27 cellular contexts compared by ENCODE assay signal in genomic region chr1:46445773-46446256, GRCh38. TPM values are rescaled to one million over a fixed set of nuclear protein-coding genes. Genes with fewer than 3 reads are reported as not detected.
DNase-seq lines count a peak whose midpoint lies in the region; TF ChIP-seq lines count a peak whose summit lies in the region.
"Had no signal": no experiment of that assay in that cellular context is flagged by ENCODE, and none has a peak within 500 bp of the region (broad histone marks: within the 10 kb centered on the region; RNA-seq: fewer than 3 reads in every experiment).

No MANE protein-coding gene starts in this region.

- H2BK15ac ChIP-seq in neuronal stem cell (ENCODE audit: low read length), result no peak overlapping the region

- no peaks in the 10 kb centered on the region for H3K9me3 ChIP-seq in endodermal cell (ENCODE audit: control insufficient read depth, low read length)
- H3K9me3 ChIP-seq in transverse colon, result no peaks in the 10 kb centered on the region
- no peaks in the 10 kb centered on the region for H3K9me3 ChIP-seq in neuronal stem cell (replicated peaks in 1 of 2; ENCODE audit: control insufficient read depth in 2 of 2, insufficient read depth in 1 of 2, low read depth in 1 of 2, low read length in 2 of 2)
- H3K9me3 ChIP-seq: gastrocnemius medialis, prostate gland had no signal

- TF ChIP-seq EP300 in transverse colon (IDR thresholded peaks at IDR 0.05; ENCODE audit: low read depth), result no peak

- H3K4me3 ChIP-seq in AG09309 (ENCODE audit: control insufficient read depth, low read depth, low read length), result no peak overlapping the region
- no peak overlapping the region for H3K4me3 ChIP-seq in GM06990 (replicated peaks; ENCODE audit: low read depth, low read length)
- no peak overlapping the region for H3K4me3 ChIP-seq in endodermal cell (ENCODE audit: low read length)
- no peak overlapping the region for H3K4me3 ChIP-seq in transverse colon
- H3K4me3 ChIP-seq in neuronal stem cell (ENCODE audit: low read length in 2 of 2), result no peak overlapping the region
- H3K4me3 ChIP-seq: gastrocnemius medialis, prostate gland had no signal

- H2BK12ac ChIP-seq in neuronal stem cell (ENCODE audit: low read length), result no peak overlapping the region

- 57 to 67% methylated on average over 2 to 3 of the region's 3 CpGs for WGBS in endodermal cell (ENCODE audit: insufficient coverage in 1 of 2, insufficient read length in 1 of 2), 2 experiments
- WGBS in transverse colon (ENCODE audit: low coverage in 1 of 2), 2 donors, result 62% methylated on average over 3 of the region's 3 CpGs; no CpG with 5 or more reads in 1 of the 2 donors
- no CpG with 5 or more reads among the region's 3 CpGs for WGBS in neuronal stem cell (ENCODE audit: extremely low coverage in 2 of 2, insufficient read length in 2 of 2, insufficient replicate concordance in 1 of 2), 2 donors

- H3K9ac ChIP-seq in endodermal cell (ENCODE audit: extremely low read depth, low read length, poor library complexity, severe bottlenecking) (no peak overlapping the region), neuronal stem cell (ENCODE audit: low read depth, low read length, poor library complexity) (no peak overlapping the region)

- H3K4me1 Mint-ChIP-seq in endodermal cell, result peaks cover 34% of the 10 kb centered on the region

- H3K27me3 ChIP-seq in GM06990 (replicated peaks; ENCODE audit: control insufficient read depth, insufficient read depth, low read length) (peaks cover 7% of the 10 kb centered on the region), endodermal cell (ENCODE audit: control insufficient read depth, insufficient read depth, low read length, poor library complexity, severe bottlenecking) (peaks cover 81% of the 10 kb centered on the region), transverse colon (peaks cover 57% of the 10 kb centered on the region), neuronal stem cell (ENCODE audit: control insufficient read depth in 3 of 3, insufficient read depth in 3 of 3, low read depth in 1 of 3, low read length in 3 of 3) (peaks cover 23 to 72% (median 53%) of the 10 kb centered on the region in 3 experiments)

- no peak overlapping the region for H3K4me2 ChIP-seq in neuronal stem cell (ENCODE audit: insufficient read depth, low read length, poor library complexity, severe bottlenecking)

- no peak overlapping the region for H4K91ac ChIP-seq in neuronal stem cell (ENCODE audit: low read depth, low read length, poor library complexity)

- H3K18ac ChIP-seq in neuronal stem cell (ENCODE audit: low read length), result no peak overlapping the region

- no peak overlapping the region for H2BK120ac ChIP-seq in neuronal stem cell (ENCODE audit: low read depth, low read length)

- H3K4me3 Mint-ChIP-seq in endodermal cell, result no peak overlapping the region
- H3K4me3 Mint-ChIP-seq: activated CD8-positive, alpha-beta T cell treated with anti-CD3 and anti-CD28 coated beads for 36 hours; CD8-positive, alpha-beta memory T cell; nephron progenitor cell had no signal

- in situ Hi-C loops in transverse colon (cut with MboI; ENCODE audit: low pct_ligation_motif_present in 1 of 4, low pct_unique_long_range_greater_than_20kb in 1 of 4, low sequenced_read_pairs in 3 of 4), result loop anchor here in 2 of 4 donors (10.0 to 25.0 kb wide), 2 partner anchors 79 to 291 kb away; no protein-coding TSS in a partner anchor

- H4K8ac ChIP-seq in neuronal stem cell (ENCODE audit: low read depth, low read length), result no peak overlapping the region

- no peak overlapping the region for H3K27ac Mint-ChIP-seq in endodermal cell
- H3K27ac Mint-ChIP-seq: activated CD8-positive, alpha-beta T cell treated with anti-CD3 and anti-CD28 coated beads for 36 hours; CD8-positive, alpha-beta memory T cell; nephron progenitor cell had no signal

- H3K4me1 ChIP-seq in endodermal cell (ENCODE audit: control insufficient read depth, insufficient read depth, low read length) (peaks cover 10% of the 10 kb centered on the region), transverse colon (peaks cover 0 to 20% (median 13%) of the 10 kb centered on the region in 4 donors), neuronal stem cell (ENCODE audit: control insufficient read depth in 2 of 2, insufficient read depth in 1 of 2, low read depth in 1 of 2, low read length in 2 of 2) (peaks cover 0 to 5% of the 10 kb centered on the region in 2 donors)
- H3K4me1 ChIP-seq: prostate gland had no signal

- no peak overlapping the region for H2BK5ac ChIP-seq in neuronal stem cell (ENCODE audit: low read length)

- H3K36me3 Mint-ChIP-seq in endodermal cell (ENCODE audit: low read depth), result no peaks in the 10 kb centered on the region

- H2AFZ ChIP-seq in neuronal stem cell (ENCODE audit: low read length), result no peak overlapping the region

- no peaks in the 10 kb centered on the region for H3K9me3 Mint-ChIP-seq in endodermal cell
- H3K9me3 Mint-ChIP-seq: activated CD8-positive, alpha-beta T cell treated with anti-CD3 and anti-CD28 coated beads for 36 hours; CD8-positive, alpha-beta memory T cell; nephron progenitor cell had no signal

- H3K36me3 ChIP-seq in GM06990 (ENCODE audit: control insufficient read depth, insufficient read depth, low read length), result no peaks in the 10 kb centered on the region
- no peaks in the 10 kb centered on the region for H3K36me3 ChIP-seq in endodermal cell (ENCODE audit: control insufficient read depth, insufficient read depth, low read length)
- no peaks in the 10 kb centered on the region for H3K36me3 ChIP-seq in transverse colon
- H3K36me3 ChIP-seq in neuronal stem cell (replicated peaks in 1 of 2; ENCODE audit: control insufficient read depth in 2 of 2, insufficient read depth in 2 of 2, low read length in 2 of 2), result no peaks in the 10 kb centered on the region
- H3K36me3 ChIP-seq: gastrocnemius medialis, prostate gland had no signal

- no peak overlapping the region for H3K27ac ChIP-seq in endodermal cell (ENCODE audit: low read depth, low read length)
- no peak overlapping the region for H3K27ac ChIP-seq in transverse colon
- no peak overlapping the region for H3K27ac ChIP-seq in neuronal stem cell (replicated peaks; ENCODE audit: low read length)
- H3K27ac ChIP-seq: gastrocnemius medialis, prostate gland had no signal

- H3K23ac ChIP-seq in neuronal stem cell (ENCODE audit: low read depth, low read length, poor library complexity), result no peak overlapping the region

- H3K14ac ChIP-seq in neuronal stem cell (ENCODE audit: low read length), result no peak overlapping the region

- H3K27me3 Mint-ChIP-seq in endodermal cell (ENCODE audit: insufficient read depth), result peaks cover 86% of the 10 kb centered on the region

- intact Hi-C loops in transverse colon (cut with DNase I; ENCODE audit: low total_unique reads) (loop anchor here (1.0 kb wide), 1 partner anchor 82 kb away; no protein-coding TSS in a partner anchor), posterior vena cava (cut with DNase I) (loop anchor here in 1 of 2 donors (5.0 kb wide), 1 partner anchor 86 kb away; no protein-coding TSS in a partner anchor)

- no peaks in the 10 kb centered on the region for H3K79me1 ChIP-seq in neuronal stem cell (ENCODE audit: low read depth, low read length)

- no peak for TF ChIP-seq POLR2A in transverse colon (IDR thresholded peaks at IDR 0.05)

- H2AK5ac ChIP-seq in neuronal stem cell (ENCODE audit: low read depth, low read length), result no peak overlapping the region

- no peak for DNase-seq in AG09309 (ENCODE audit: low read depth)
- no peak for DNase-seq in GM06990 (ENCODE audit: extremely low read depth, insufficient read length)
- peak; percentile 9 for DNase-seq in OCI-M1 (lab: John Stamatoyannopoulos, UW)
- DNase-seq in endodermal cell, result no peak
- no peak for DNase-seq in transverse colon
- no peak for DNase-seq in neuronal stem cell (ENCODE audit: low spot score)
- no peak for DNase-seq in posterior vena cava (ENCODE audit: low spot score)
- DNase-seq in NCI-H146 treated with DMSO at 0.1 percent for 48 hours (lab: John Stamatoyannopoulos, UW; ENCODE audit: unreplicated experiment), result no peak
- DNase-seq: activated CD8-positive, alpha-beta T cell treated with anti-CD3 and anti-CD28 coated beads for 36 hours; activated effector memory CD4-positive, alpha-beta T cell treated with anti-CD3 and anti-CD28 coated beads, Interleukin-2, amount 50 U/mL, for 16 hours; activated T-cell treated with anti-CD3 and anti-CD28 coated beads for 4 hours; CD8-positive, alpha-beta memory T cell; DMS79 treated with DMSO at 0.1 percent for 48 hours; gastrocnemius medialis; hypothalamus; islet precursor cell; NCI-H1048; NCI-H2029 treated with DMSO at 0.1 percent for 48 hours; NCI-H446 treated with DMSO at 0.1 percent for 48 hours; nephron progenitor cell; small intestine; stimulated activated CD4-positive, alpha-beta T cell treated with anti-CD3 and anti-CD28 coated beads, Interleukin-2, amount 100 ng/mL, for 48 hours; stimulated activated naive CD4-positive, alpha-beta T cell treated with Interleukin-2 at 50 U/mL for 16 hours had no signal

- peak; percentile 6 for TF ChIP-seq CTCF in AG09309 (IDR thresholded peaks at IDR 0.05; ENCODE audit: control insufficient read depth, insufficient read depth, low read depth, low read length, missing control alignments)
- TF ChIP-seq CTCF in GM06990 (IDR thresholded peaks at IDR 0.05; ENCODE audit: insufficient read depth, low read length, poor library complexity, severe bottlenecking), result peak; percentile 17
- TF ChIP-seq CTCF in endodermal cell (conservative IDR thresholded peaks at IDR 0.05), result peak; percentile 62
- no peak for TF ChIP-seq CTCF in transverse colon (IDR thresholded peaks at IDR 0.05)

- H3K4ac ChIP-seq in neuronal stem cell (ENCODE audit: low read length), result no peak overlapping the region

RNA-seq across cellular contexts. Expression of gene DMBX1, which starts 43.8 kb away (rescaled TPM):
- total RNA-seq in endodermal cell (10 to 100 TPM in 1 of 2 donors, 1 to 10 TPM in 1; 5.7 to 16.6 TPM), transverse colon (not detected), posterior vena cava (not detected)
- 3.0 TPM for polyA plus RNA-seq in endodermal cell (2013, experiment 1 of 2)
- polyA plus RNA-seq in endodermal cell (2013, experiment 2 of 2), result 3.4 TPM
- polyA plus RNA-seq in neuronal stem cell (2013, experiment 1 of 2), result 0.15 TPM
- 0.18 TPM for polyA plus RNA-seq in neuronal stem cell (2013, experiment 2 of 2)
- total RNA-seq: bronchial epithelial cell; CD8-positive, alpha-beta memory T cell; dermis microvascular lymphatic vessel endothelial cell; gastrocnemius medialis; mononuclear cell; prostate gland had no signal
- polyA plus RNA-seq: CD8-positive, alpha-beta memory T cell had no signal

RNA-seq across cellular contexts. Expression of gene FAAH, which starts 51.7 kb away (rescaled TPM):
- 10 to 100 TPM; 27.1 to 56.6 TPM for total RNA-seq in endodermal cell
- 4.1 TPM for polyA plus RNA-seq in endodermal cell (2013, experiment 1 of 2)
- 2.5 TPM for polyA plus RNA-seq in endodermal cell (2013, experiment 2 of 2)
- total RNA-seq in transverse colon, result 100 to 1,000 TPM in 2 of 4 donors, 10 to 100 TPM in 2; 90.8 to 349 (median 141) TPM
- 3.7 TPM for polyA plus RNA-seq in neuronal stem cell (2013, experiment 1 of 2)
- polyA plus RNA-seq in neuronal stem cell (2013, experiment 2 of 2), result 3.5 TPM
- 1 to 10 TPM; 2.2 to 2.4 TPM for total RNA-seq in posterior vena cava

Comparison
In these comparisons a context has a peak if more than half of its experiments do, and no peak if none do; other contexts are left out.
1. CTCF ChIP-seq: peak in AG09309 (single experiment), GM06990 (single experiment) and endodermal cell (single experiment); none in transverse colon (0 of 5).
2. RNA of gene DMBX1, which starts 43.8 kb away (total RNA-seq): 5.7 to 16.6 TPM in endodermal cell; not detected in transverse colon and not detected in posterior vena cava; every median in the first group is over 4 times any median in the second.
3. RNA of gene FAAH, which starts 51.7 kb away (total RNA-seq): 90.8 to 349 TPM in transverse colon and 27.1 to 56.6 TPM in endodermal cell; 2.2 to 2.4 TPM in posterior vena cava; every median in the first group is over 4 times any median in the second.